12 cellular contexts compared by ENCODE assay signal in genomic region chr6:28947067-28947765, GRCh38. TPM values are rescaled to one million over a fixed set of nuclear protein-coding genes. Genes with fewer than 3 reads are reported as not detected.
"Had no signal": no experiment of that assay in that cellular context is flagged by ENCODE, and none has a peak within 500 bp of the region (broad histone marks: within the 10 kb centered on the region; RNA-seq: fewer than 3 reads in every experiment).

No MANE protein-coding gene starts in this region.

- H3K36me3 Mint-ChIP-seq: activated naive CD4-positive, alpha-beta T cell treated with anti-CD3 and anti-CD28 coated beads, Interleukin-2, amount 50 U/mL, for 72 hours; immature natural killer cell had no signal

- H3K4me3 ChIP-seq: coronary artery, lower lobe of right lung had no signal

- DNase-seq: activated CD4-positive, alpha-beta T cell treated with anti-CD3 and anti-CD28 coated beads for 48 hours; activated CD8-positive, alpha-beta T cell treated with anti-CD3 and anti-CD28 coated beads for 36 hours; activated effector memory CD4-positive, alpha-beta T cell treated with Interleukin-2 at 50 U/mL for 16 hours; activated T-cell treated with anti-CD3 and anti-CD28 coated beads, Interleukin-2, amount 50 U/mL, for 4 hours; immature natural killer cell; lower lobe of right lung; stimulated activated naive CD8-positive, alpha-beta T cell treated with anti-CD3 and anti-CD28 coated beads, Interleukin-15, Interleukin-2, amounts not matched to agents 100 U/mL and 50 U/mL, for 24 hours; T-helper 17 cell had no signal

- H3K27ac Mint-ChIP-seq: activated CD8-positive, alpha-beta T cell treated with anti-CD3 and anti-CD28 coated beads for 36 hours; immature natural killer cell; nephron; T-helper 17 cell had no signal

- H3K27me3 ChIP-seq: foreskin keratinocyte had no signal

- H3K27me3 Mint-ChIP-seq: T-helper 17 cell had no signal

- H3K9me3 ChIP-seq: lower lobe of right lung had no signal

- H3K36me3 ChIP-seq: lower lobe of right lung had no signal

- H3K4me3 Mint-ChIP-seq: activated CD8-positive, alpha-beta T cell treated with anti-CD3 and anti-CD28 coated beads for 36 hours; activated T-cell treated with anti-CD3 and anti-CD28 coated beads, Interleukin-2, amount 50 U/mL, for 4 hours; immature natural killer cell; nephron; T-helper 17 cell had no signal

- H3K9me3 Mint-ChIP-seq: activated CD8-positive, alpha-beta T cell treated with anti-CD3 and anti-CD28 coated beads for 36 hours; activated naive CD4-positive, alpha-beta T cell treated with anti-CD3 and anti-CD28 coated beads, Interleukin-2, amount 50 U/mL, for 72 hours; activated T-cell treated with anti-CD3 and anti-CD28 coated beads, Interleukin-2, amount 50 U/mL, for 4 hours; immature natural killer cell had no signal

- H3K27ac ChIP-seq: coronary artery, foreskin keratinocyte, lower lobe of right lung had no signal

RNA-seq across cellular contexts. Expression of gene ZNF311, which starts 57.9 kb away (rescaled TPM):
- polyA plus RNA-seq: immature natural killer cell had no signal
